8 cellular contexts compared by ENCODE assay signal in the genomic region with DNA sequence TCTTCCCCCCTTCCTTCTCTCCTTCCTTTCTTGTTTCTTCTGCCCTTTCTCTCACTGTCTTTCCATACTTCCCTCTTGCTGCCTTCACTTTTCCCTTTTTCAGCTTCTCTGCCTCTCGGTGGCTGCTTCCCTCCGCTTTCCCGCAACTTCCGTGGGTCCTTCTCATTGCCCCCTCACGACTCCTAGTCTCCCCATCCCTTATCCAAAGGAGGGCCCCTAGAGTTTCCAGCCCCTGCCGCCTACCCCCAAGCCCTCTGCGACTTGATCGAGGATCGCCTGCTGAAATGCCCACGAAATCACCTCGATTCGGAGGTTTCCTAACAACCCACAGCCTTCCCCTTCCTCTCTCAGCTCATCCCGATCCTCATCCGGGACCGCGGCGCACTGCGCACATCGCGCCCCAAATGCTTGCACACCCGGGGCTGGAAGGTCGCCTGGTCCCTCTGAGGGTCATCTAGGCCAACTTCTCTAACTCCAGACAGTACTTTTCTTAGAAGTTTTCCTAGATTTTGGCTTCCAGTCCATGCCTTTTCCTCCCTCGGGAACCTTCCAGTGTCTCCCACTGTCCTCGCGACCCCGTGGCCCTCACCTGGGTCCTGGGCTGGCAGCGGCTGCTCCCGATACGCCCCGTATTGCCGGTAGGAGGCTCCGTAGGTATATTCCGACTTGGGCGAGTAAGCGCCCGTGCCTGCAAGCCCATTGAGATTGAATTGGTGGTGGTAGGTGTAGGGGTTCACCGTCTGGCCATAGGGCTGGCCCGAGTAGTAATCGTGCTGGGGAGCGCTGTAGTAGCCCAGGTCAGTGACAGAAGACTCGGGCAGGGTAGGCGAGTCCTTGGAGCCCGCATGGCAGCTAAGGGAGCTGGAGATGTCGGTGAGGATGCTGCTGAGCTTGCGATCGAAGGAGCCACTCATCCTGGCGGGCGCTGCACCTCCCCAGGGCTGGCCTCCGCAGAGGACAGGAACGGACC. TPM values are rescaled to one million over a fixed set of nuclear protein-coding genes. Genes with fewer than 3 reads are reported as not detected.
DNase-seq lines count a peak whose midpoint lies in the region; ATAC-seq and TF ChIP-seq lines count a peak whose summit lies in the region.

No MANE protein-coding gene starts in this region.

- H3K36me3 Mint-ChIP-seq in activated naive CD4-positive, alpha-beta T cell treated with anti-CD3 and anti-CD28 coated beads, Interleukin-2, amount 10 ng/mL, durations not matched to agents 7 days and 5 days = peaks cover 6% of the 10 kb centered on the region
- H3K36me3 Mint-ChIP-seq in activated T-cell treated with anti-CD3 and anti-CD28 coated beads, Interleukin-2, amount 50 U/mL, for 4 hours (ENCODE audit: insufficient read depth) = no peaks in the 10 kb centered on the region

- no peaks in the 10 kb centered on the region for H3K9me3 ChIP-seq in tibial artery

- peak overlapping the region; percentile 24 to 52 for H3K27ac ChIP-seq in tibial artery

- peaks cover 4 to 82% of the 10 kb centered on the region in 2 donors for H3K27me3 ChIP-seq in tibial artery

- CTCF ChIA-PET in activated naive CD4-positive, alpha-beta T cell treated with anti-CD3 and anti-CD28 coated beads, Interleukin-2, amount 10 ng/mL, durations not matched to agents 7 days and 5 days (lab: Charles Lee) = interaction anchor here (0.5 to 6.6 kb wide), 8 partner anchors 13 to 139 kb away, joined by 3 to 118 read pairs (median 4); no protein-coding TSS in a partner anchor

- H3K4me3 Mint-ChIP-seq in activated naive CD4-positive, alpha-beta T cell treated with anti-CD3 and anti-CD28 coated beads, Interleukin-2, amount 10 ng/mL, durations not matched to agents 7 days and 5 days = peak overlapping the region; percentile 72
- H3K4me3 Mint-ChIP-seq in activated T-cell treated with anti-CD3 and anti-CD28 coated beads, Interleukin-2, amount 50 U/mL, for 4 hours = peak overlapping the region; percentile 79

- H3K4me3 ChIP-seq in tibial artery = peak overlapping the region; percentile 49 to 58

- peaks cover 100% of the 10 kb centered on the region for H3K27me3 Mint-ChIP-seq in activated naive CD4-positive, alpha-beta T cell treated with anti-CD3 and anti-CD28 coated beads, Interleukin-2, amount 10 ng/mL, durations not matched to agents 7 days and 5 days
- H3K27me3 Mint-ChIP-seq in activated T-cell treated with anti-CD3 and anti-CD28 coated beads, Interleukin-2, amount 50 U/mL, for 4 hours (ENCODE audit: low read depth) = peaks cover 77% of the 10 kb centered on the region

- intact Hi-C loops in tibial artery (cut with DNase I; ENCODE audit: low total_unique reads) = loop anchor here (10.0 kb wide), 1 partner anchor 430 kb away; no protein-coding TSS in a partner anchor

- no peaks in the 10 kb centered on the region for H3K9me3 Mint-ChIP-seq in activated naive CD4-positive, alpha-beta T cell treated with anti-CD3 and anti-CD28 coated beads, Interleukin-2, amount 10 ng/mL, durations not matched to agents 7 days and 5 days
- no peaks in the 10 kb centered on the region for H3K9me3 Mint-ChIP-seq in activated T-cell treated with anti-CD3 and anti-CD28 coated beads, Interleukin-2, amount 50 U/mL, for 4 hours

- ATAC-seq in activated T-cell treated with anti-CD3 and anti-CD28 coated beads, Interleukin-2, amount 50 U/mL, for 4 hours = no peak
- no peak for ATAC-seq in GM21825 (IDR thresholded peaks at IDR 0.05; ENCODE audit: unreplicated experiment)
- no peak for ATAC-seq in GM21390 (IDR thresholded peaks at IDR 0.05; ENCODE audit: unreplicated experiment)
- ATAC-seq in activated CD4-positive, CD25-positive, alpha-beta regulatory T cell treated with anti-CD3 and anti-CD28 coated beads, Interleukin-2, amount 50 U/mL, for 24 hours = no peak

- TF ChIP-seq CTCF in tibial artery (IDR thresholded peaks at IDR 0.05) = no peak

- peaks cover 0 to 44% (median 34%) of the 10 kb centered on the region in 4 donors for H3K4me1 ChIP-seq in tibial artery

- no peaks in the 10 kb centered on the region for H3K36me3 ChIP-seq in tibial artery

- no peak for DNase-seq in activated naive CD4-positive, alpha-beta T cell treated with anti-CD3 and anti-CD28 coated beads, Interleukin-2, amount 10 ng/mL, durations not matched to agents 7 days and 5 days
- no peak for DNase-seq in activated naive CD4-positive, alpha-beta T cell (lab: John Stamatoyannopoulos, UW)
- DNase-seq in activated T-cell treated with anti-CD3 and anti-CD28 coated beads, Interleukin-2, amount 50 U/mL, for 4 hours = no peak
- peak; percentile 85 for DNase-seq in islet precursor cell
- peak in 1 of 2 donors; percentile 58 for DNase-seq in tibial artery

- peaks cover 34% of the 10 kb centered on the region for H3K4me1 Mint-ChIP-seq in activated naive CD4-positive, alpha-beta T cell treated with anti-CD3 and anti-CD28 coated beads, Interleukin-2, amount 10 ng/mL, durations not matched to agents 7 days and 5 days
- peaks cover 29% of the 10 kb centered on the region for H3K4me1 Mint-ChIP-seq in activated T-cell treated with anti-CD3 and anti-CD28 coated beads, Interleukin-2, amount 50 U/mL, for 4 hours (ENCODE audit: low read depth)

- peak overlapping the region; percentile 15 for H3K27ac Mint-ChIP-seq in activated naive CD4-positive, alpha-beta T cell treated with anti-CD3 and anti-CD28 coated beads, Interleukin-2, amount 10 ng/mL, durations not matched to agents 7 days and 5 days

RNA-seq across cellular contexts. Expression of gene DLX3, which starts 0.7 kb away (rescaled TPM):
- total RNA-seq in activated T-cell treated with anti-CD3 and anti-CD28 coated beads, Interleukin-2, amount 50 U/mL, for 4 hours = under 1 TPM; 0.08 to 0.47 (median 0.25) TPM

RNA-seq across cellular contexts. Expression of gene DLX4, which starts 25.4 kb away (rescaled TPM):
- total RNA-seq in activated T-cell treated with anti-CD3 and anti-CD28 coated beads, Interleukin-2, amount 50 U/mL, for 4 hours = 1 to 10 TPM in 1 of 3 donors, under 1 TPM in 2; 0.73 to 1.1 (median 0.99) TPM
